Comparison of ENCODE assay signal across 8 cellular contexts in genomic region chr15:64067564-64068030, GRCh38. TPM values are rescaled to one million over a fixed set of nuclear protein-coding genes. Genes with fewer than 3 reads are reported as not detected.
A peak's percentile ranks its signal among the peaks of the same experiment; 100 is the strongest.
DNase-seq lines count a peak whose midpoint lies in the region; ATAC-seq, FAIRE-seq and TF ChIP-seq lines count a peak whose summit lies in the region.

No MANE protein-coding gene starts in this region.

- POLR2A ChIA-PET in activated CD4-positive, alpha-beta T cell treated with anti-CD3 and anti-CD28 coated beads, Interleukin-2, amount 10 ng/mL, durations not matched to agents 7 days and 5 days (lab: Charles Lee): interaction anchor here (0.5 to 0.7 kb wide), 2 partner anchors 27 to 610 kb away, joined by 3 to 4 read pairs; no protein-coding TSS in a partner anchor

- peak overlapping the region; percentile 56 for H3K27ac Mint-ChIP-seq in activated CD4-positive, alpha-beta T cell treated with anti-CD3 and anti-CD28 coated beads, Interleukin-2, amount 10 ng/mL, durations not matched to agents 7 days and 5 days

- intact Hi-C loops in lower leg skin (cut with DNase I; ENCODE audit: low total_unique reads): loop anchor here (5.0 kb wide), 1 partner anchor 315 kb away; no protein-coding TSS in a partner anchor

- peak in 1 of 3 donors; percentile 76 for TF ChIP-seq CTCF in lower leg skin (IDR thresholded peaks at IDR 0.05)

- peak in 12 of 14 donors; percentile 15 to 67 (median 36) for DNase-seq in C1 segment of cervical spinal cord (lab: John Stamatoyannopoulos, UW)
- peak; percentile 35 for DNase-seq in H54 (ENCODE audit: insufficient read length, low spot score)
- DNase-seq in NCI-H524 treated with DMSO at 0.1 percent for 48 hours (lab: John Stamatoyannopoulos, UW): peak; percentile 31
- peak; percentile 73 for DNase-seq in activated CD4-positive, alpha-beta T cell treated with anti-CD3 and anti-CD28 coated beads, Interleukin-2, amount 10 ng/mL, durations not matched to agents 7 days and 5 days
- DNase-seq in dedifferentiated amniotic fluid mesenchymal stem cell (ENCODE audit: extremely low spot score): peak; percentile 38
- DNase-seq in lower leg skin (ENCODE audit: low spot score in 2 of 2): peak; percentile 66 to 89
- DNase-seq in stimulated activated CD8-positive, alpha-beta memory T cell treated with anti-CD3 and anti-CD28 coated beads, Interleukin-12 subunit alpha, Interleukin-12 subunit beta, amount 100 ng/mL, for 1 hour (ENCODE audit: low read depth): peak; percentile 49

- ATAC-seq in HG03439 (IDR thresholded peaks at IDR 0.05; ENCODE audit: unreplicated experiment): no peak

- no peak for FAIRE-seq in H54 (lab: Jason Lieb, UNC)

- CTCF ChIA-PET in activated CD4-positive, alpha-beta T cell treated with anti-CD3 and anti-CD28 coated beads, Interleukin-2, amount 10 ng/mL, durations not matched to agents 7 days and 5 days (lab: Charles Lee): interaction anchor here (0.5 to 5.5 kb wide), 31 partner anchors 9 to 584 kb away, joined by 3 to 30 read pairs (median 4); partner anchors contain the start of genes CIAO2A, DAPK2 and USP3

- WGBS in lower leg skin, 2 donors: 19 to 20% methylated on average over 10 to 11 of the region's 11 CpGs

- no peak for TF ChIP-seq POLR2A in H54 (IDR thresholded peaks at IDR 0.05; ENCODE audit: low read depth, low read length)
- no peak for TF ChIP-seq POLR2A in lower leg skin (IDR thresholded peaks at IDR 0.05)

- H3K4me3 Mint-ChIP-seq in activated CD4-positive, alpha-beta T cell treated with anti-CD3 and anti-CD28 coated beads, Interleukin-2, amount 10 ng/mL, durations not matched to agents 7 days and 5 days: no peak overlapping the region

- H3K4me3 ChIP-seq in lower leg skin (ENCODE audit: low read depth, poor library complexity, severe bottlenecking): no peak overlapping the region

- peaks cover 13% of the 10 kb centered on the region for H3K36me3 Mint-ChIP-seq in activated CD4-positive, alpha-beta T cell treated with anti-CD3 and anti-CD28 coated beads, Interleukin-2, amount 10 ng/mL, durations not matched to agents 7 days and 5 days (ENCODE audit: low read depth)

- no peaks in the 10 kb centered on the region for H3K27me3 Mint-ChIP-seq in activated CD4-positive, alpha-beta T cell treated with anti-CD3 and anti-CD28 coated beads, Interleukin-2, amount 10 ng/mL, durations not matched to agents 7 days and 5 days

- H3K9me3 Mint-ChIP-seq in activated CD4-positive, alpha-beta T cell treated with anti-CD3 and anti-CD28 coated beads, Interleukin-2, amount 10 ng/mL, durations not matched to agents 7 days and 5 days: no peaks in the 10 kb centered on the region

- peaks cover 19% of the 10 kb centered on the region for H3K4me1 Mint-ChIP-seq in activated CD4-positive, alpha-beta T cell treated with anti-CD3 and anti-CD28 coated beads, Interleukin-2, amount 10 ng/mL, durations not matched to agents 7 days and 5 days

RNA-seq across cellular contexts. Expression of gene DAPK2, which starts 21.3 kb away (rescaled TPM):
- total RNA-seq in activated CD4-positive, alpha-beta T cell treated with anti-CD3 and anti-CD28 coated beads, Interleukin-2, amount 10 ng/mL, durations not matched to agents 7 days and 5 days: under 1 TPM; 0.83 to 0.87 TPM
- 10 to 100 TPM; 10.9 to 27.5 (median 13.3) TPM for total RNA-seq in lower leg skin

RNA-seq across cellular contexts. Expression of gene CIAO2A, which starts 26.0 kb away (rescaled TPM):
- total RNA-seq in activated CD4-positive, alpha-beta T cell treated with anti-CD3 and anti-CD28 coated beads, Interleukin-2, amount 10 ng/mL, durations not matched to agents 7 days and 5 days: 10 to 100 TPM; 67.3 to 77.7 TPM
- total RNA-seq in lower leg skin: 10 to 100 TPM; 18.7 to 36.8 (median 30.7) TPM

RNA-seq across cellular contexts. Expression of gene SNX1, which starts 28.2 kb away (rescaled TPM):
- total RNA-seq in activated CD4-positive, alpha-beta T cell treated with anti-CD3 and anti-CD28 coated beads, Interleukin-2, amount 10 ng/mL, durations not matched to agents 7 days and 5 days: 100 to 1,000 TPM; 122 to 125 TPM
- total RNA-seq in lower leg skin: 10 to 100 TPM; 51.3 to 94.9 (median 65.7) TPM

Comparison
In these comparisons a context has a peak if more than half of its experiments do, and no peak if none do; other contexts are left out.
1. RNA of gene DAPK2, which starts 21.3 kb away (total RNA-seq): 10.9 to 27.5 TPM in lower leg skin; 0.83 to 0.87 TPM in activated CD4-positive, alpha-beta T cell treated with anti-CD3 and anti-CD28 coated beads, Interleukin-2, amount 10 ng/mL, durations not matched to agents 7 days and 5 days; every median in the first group is over 4 times any median in the second.
2. Peak in every context shown above with its lines, with median percentiles within 50 percentile points of each other: DNase-seq.